ENCODE assay signal across 1 cellular context in genomic region chr19:7953060-7953459, GRCh38.
TF ChIP-seq lines count a peak whose summit lies in the region.

No MANE protein-coding gene starts in this region.

TF ChIP-seq in GM23338, 12 proteins besides CTCF, POLR2A, EP300 and RAD21 (continued from another document):
- TF ChIP-seq ZNF462 (CRISPR knock-in tag; IDR thresholded peaks at IDR 0.05) (no peak), JUNB (IDR thresholded peaks at IDR 0.05; ENCODE audit: unreplicated experiment) (no peak), NANOG (IDR thresholded peaks at IDR 0.05; ENCODE audit: borderline replicate concordance) (no peak), ZNF114 (CRISPR knock-in tag; IDR thresholded peaks at IDR 0.05) (no peak), STAT1 (IDR thresholded peaks at IDR 0.05; ENCODE audit: unreplicated experiment) (no peak), ZNF331 (CRISPR knock-in tag; IDR thresholded peaks at IDR 0.05; ENCODE audit: low read depth) (no peak), EZH2phosphoT487 (IDR thresholded peaks at IDR 0.05; ENCODE audit: unreplicated experiment) (no peak)
- TF ChIP-seq, protein P1, sequence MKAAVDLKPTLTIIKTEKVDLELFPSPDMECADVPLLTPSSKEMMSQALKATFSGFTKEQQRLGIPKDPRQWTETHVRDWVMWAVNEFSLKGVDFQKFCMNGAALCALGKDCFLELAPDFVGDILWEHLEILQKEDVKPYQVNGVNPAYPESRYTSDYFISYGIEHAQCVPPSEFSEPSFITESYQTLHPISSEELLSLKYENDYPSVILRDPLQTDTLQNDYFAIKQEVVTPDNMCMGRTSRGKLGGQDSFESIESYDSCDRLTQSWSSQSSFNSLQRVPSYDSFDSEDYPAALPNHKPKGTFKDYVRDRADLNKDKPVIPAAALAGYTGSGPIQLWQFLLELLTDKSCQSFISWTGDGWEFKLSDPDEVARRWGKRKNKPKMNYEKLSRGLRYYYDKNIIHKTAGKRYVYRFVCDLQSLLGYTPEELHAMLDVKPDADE (IDR thresholded peaks at IDR 0.05) = no peak
